ENCODE assay signal across 11 cellular contexts in genomic region chr9:113886003-113886324, GRCh38. TPM values are rescaled to one million over a fixed set of nuclear protein-coding genes. Genes with fewer than 3 reads are reported as not detected.
A peak's percentile ranks its signal among the peaks of the same experiment; 100 is the strongest.
DNase-seq lines count a peak whose midpoint lies in the region; ATAC-seq, FAIRE-seq and TF ChIP-seq lines count a peak whose summit lies in the region.
"Had no signal": no experiment of that assay in that cellular context is flagged by ENCODE, and none has a peak within 500 bp of the region (broad histone marks: within the 10 kb centered on the region; RNA-seq: fewer than 3 reads in every experiment).

No MANE protein-coding gene starts in this region.

- no peaks in the 10 kb centered on the region for H3K27me3 ChIP-seq in endocrine pancreas (ENCODE audit: control insufficient read depth, insufficient read depth, low read length)
- no peaks in the 10 kb centered on the region for H3K27me3 ChIP-seq in naive thymus-derived CD4-positive, alpha-beta T cell (ENCODE audit: control insufficient read depth in 2 of 2, insufficient read depth in 2 of 2, low read length in 2 of 2)

- peaks cover 4 to 29% (median 19%) of the 10 kb centered on the region in 7 donors for H3K4me1 Mint-ChIP-seq in naive thymus-derived CD4-positive, alpha-beta T cell

- peak overlapping the region; percentile 63 to 90 (median 82) for H3K4me3 Mint-ChIP-seq in naive thymus-derived CD4-positive, alpha-beta T cell

- H3K4me1 ChIP-seq in A549 (peaks cover 6% of the 10 kb centered on the region; the same call in 2 of the 3 replicates), endocrine pancreas (ENCODE audit: control insufficient read depth, insufficient read depth, low read length) (no peaks in the 10 kb centered on the region)
- H3K4me1 ChIP-seq in naive thymus-derived CD4-positive, alpha-beta T cell (ENCODE audit: control insufficient read depth in 2 of 2, insufficient read depth in 2 of 2, low read length in 2 of 2): peaks cover 3 to 10% of the 10 kb centered on the region in 2 donors

- no peak for TF ChIP-seq EP300 in A549 (IDR thresholded peaks at IDR 0.05)

- H3K4me3 ChIP-seq in A549 (no peak overlapping the region), endocrine pancreas (ENCODE audit: control insufficient read depth, insufficient read depth, low read length) (peak overlapping the region; percentile 74)
- peak overlapping the region; percentile 52 for H3K4me3 ChIP-seq in naive thymus-derived CD4-positive, alpha-beta T cell (ENCODE audit: low read length)

- ATAC-seq in A549: no peak
- no peak for ATAC-seq in naive thymus-derived CD4-positive, alpha-beta T cell
- no peak for ATAC-seq in GM21515 (IDR thresholded peaks at IDR 0.05; ENCODE audit: unreplicated experiment)
- ATAC-seq in HG02571 (IDR thresholded peaks at IDR 0.05; ENCODE audit: unreplicated experiment): no peak
- ATAC-seq in HG03469 (IDR thresholded peaks at IDR 0.05; ENCODE audit: unreplicated experiment): no peak
- no peak for ATAC-seq in GM21390 (IDR thresholded peaks at IDR 0.05; ENCODE audit: unreplicated experiment)

- TF ChIP-seq CTCF in A549 (IDR thresholded peaks at IDR 0.05): no peak

- H3K9ac ChIP-seq in endocrine pancreas (ENCODE audit: control insufficient read depth, insufficient read depth, low read length): no peak overlapping the region

- POLR2A ChIA-PET in A549 (lab: Yijun Ruan, JAX): interaction anchor here (0.5 kb wide), 1 partner anchor 9 kb away, joined by 4 read pairs; no protein-coding TSS in a partner anchor
- POLR2A ChIA-PET in naive thymus-derived CD4-positive, alpha-beta T cell (lab: Charles Lee): no interaction called here

- no peak for TF ChIP-seq POLR2A in A549 (IDR thresholded peaks at IDR 0.05; ENCODE audit: low read length)

- H3K27ac ChIP-seq in A549 (no peak overlapping the region), KOPT-K1 (ENCODE audit: low read depth, low read length, poor library complexity, severe bottlenecking) (peak overlapping the region; percentile 21)
- H3K27ac ChIP-seq in naive thymus-derived CD4-positive, alpha-beta T cell (ENCODE audit: low read depth, low read length): no peak overlapping the region
- H3K27ac ChIP-seq: VCaP had no signal

- intact Hi-C loops in naive thymus-derived CD4-positive, alpha-beta T cell (cut with micrococcal nuclease): no loop called here

- peaks cover 0 to 6% (median 0%) of the 10 kb centered on the region in 5 donors for H3K36me3 Mint-ChIP-seq in naive thymus-derived CD4-positive, alpha-beta T cell

- DNase-seq in A549 (ENCODE audit: low read depth in 1 of 2, low spot score in 1 of 2): no peak
- no peak for DNase-seq in naive thymus-derived CD4-positive, alpha-beta T cell
- DNase-seq: Kasumi-1; stimulated activated CD4-positive, alpha-beta T cell treated with anti-CD3 and anti-CD28 coated beads, Interleukin-4, amount 100 ng/mL, for 1 hour had no signal

- FAIRE-seq in A549 (lab: Jason Lieb, UNC): no peak

- H3K36me3 ChIP-seq in KOPT-K1 (ENCODE audit: insufficient read depth, low read length): no peaks in the 10 kb centered on the region
- no peaks in the 10 kb centered on the region for H3K36me3 ChIP-seq in endocrine pancreas (ENCODE audit: control insufficient read depth, insufficient read depth, low read length)
- no peaks in the 10 kb centered on the region for H3K36me3 ChIP-seq in naive thymus-derived CD4-positive, alpha-beta T cell (ENCODE audit: control insufficient read depth in 2 of 3, insufficient read depth in 3 of 3, low read length in 3 of 3)

- peak overlapping the region; percentile 36; the same call in 2 of the 3 replicates for H3K4me2 ChIP-seq in A549

- peaks cover 0 to 9% (median 0%) of the 10 kb centered on the region in 11 donors for H3K9me3 Mint-ChIP-seq in naive thymus-derived CD4-positive, alpha-beta T cell

- CTCF ChIA-PET in A549 (lab: Yijun Ruan, JAX): interaction anchor here (1.0 to 3.6 kb wide), 2 partner anchors 9 to 79 kb away, joined by 3 to 12 read pairs; partner anchors contain the start of gene ZNF618
- CTCF ChIA-PET in naive thymus-derived CD4-positive, alpha-beta T cell (lab: Charles Lee): no interaction called here

- no peak for TF ChIP-seq RAD21 in A549 (conservative IDR thresholded peaks at IDR 0.05 in 1 of 2, IDR thresholded peaks at IDR 0.05 in 1 of 2)

- 91% methylated on average over 1 of the region's 1 CpG for WGBS in A549 (ENCODE audit: missing lambda C conversion rate)

- H3K9me3 ChIP-seq in A549 (peaks cover 16% of the 10 kb centered on the region; the same call in 2 of the 3 replicates), KOPT-K1 (ENCODE audit: insufficient read depth, low read length, poor library complexity, severe bottlenecking) (peaks cover 13% of the 10 kb centered on the region), endocrine pancreas (ENCODE audit: control insufficient read depth, low read length) (peaks cover 3% of the 10 kb centered on the region)
- no peaks in the 10 kb centered on the region for H3K9me3 ChIP-seq in naive thymus-derived CD4-positive, alpha-beta T cell (ENCODE audit: control insufficient read depth in 2 of 3, low read length in 3 of 3)

- H3K27me3 Mint-ChIP-seq in naive thymus-derived CD4-positive, alpha-beta T cell: peaks cover 0 to 14% (median 6%) of the 10 kb centered on the region in 5 donors

- H3K27ac Mint-ChIP-seq in naive thymus-derived CD4-positive, alpha-beta T cell: peak overlapping the region in 6 of 9 donors; percentile 56 to 91 (median 68)

TF ChIP-seq in A549, 52 proteins besides CTCF, POLR2A, EP300 and RAD21:
- TF ChIP-seq TFCP2L1 (CRISPR knock-in tag; IDR thresholded peaks at IDR 0.05): no peak
- no peak for TF ChIP-seq RCOR1 (IDR thresholded peaks at IDR 0.05; ENCODE audit: low read depth, low read length)
- no peak for TF ChIP-seq HDAC2 (IDR thresholded peaks at IDR 0.05)
- TF ChIP-seq REST (IDR thresholded peaks at IDR 0.05): no peak
- TF ChIP-seq ZC3H11A (IDR thresholded peaks at IDR 0.05): no peak
- TF ChIP-seq EHF (CRISPR knock-in tag; IDR thresholded peaks at IDR 0.05): no peak

RNA-seq across cellular contexts. Expression of gene ZNF618, which starts 9.9 kb away (rescaled TPM):
- polyA plus RNA-seq in A549 (2011; rRNA removed): 9.0 and 13.1 TPM in 2 replicates
- 7.3 and 9.6 TPM in 2 replicates for polyA plus RNA-seq in A549 (2012; cell fraction: cytosol; rRNA removed)
- polyA plus RNA-seq in A549 (2012; cell fraction: nucleus; rRNA removed): 19.2 and 22.9 TPM in 2 replicates
- polyA plus RNA-seq in A549 (2017; fragmentation: RNase III; extraction: RNeasy Plus Mini Kit Qiagen cat#74134 plus additional on column Dnase treatment): 9.2 to 10.3 TPM (median 10.0 TPM) in 3 replicates
- 16.9 and 21.4 TPM in 2 replicates for polyA minus RNA-seq in A549 (2011; rRNA and poly(A)+ RNA removed)
- total RNA-seq in naive thymus-derived CD4-positive, alpha-beta T cell: 1 to 10 TPM in 4 of 5 experiments, under 1 TPM in 1; 0.24 to 3.3 (median 1.2) TPM
- polyA plus RNA-seq in naive thymus-derived CD4-positive, alpha-beta T cell: under 1 TPM; 0.17 to 0.50 TPM

Comparison
In these comparisons a context has a peak if more than half of its experiments do, and no peak if none do; other contexts are left out.
1. RNA of gene ZNF618, which starts 9.9 kb away (polyA plus RNA-seq): 7.3 to 22.9 TPM in A549; 0.17 to 0.50 TPM in naive thymus-derived CD4-positive, alpha-beta T cell; every median in the first group is over 4 times any median in the second.